In genomic region chr12:124994435-124994975, GRCh38 we compare ENCODE assay signal across 2 cellular contexts.
TF ChIP-seq lines count a peak whose summit lies in the region.

No MANE protein-coding gene starts in this region.

TF ChIP-seq in HCT116, 20 proteins besides CTCF, POLR2A, EP300 and RAD21:
- TF ChIP-seq ELF1 (IDR thresholded peaks at IDR 0.05; ENCODE audit: borderline replicate concordance, low read depth) (no peak), YY1 (IDR thresholded peaks at IDR 0.05; ENCODE audit: extremely low read depth, insufficient replicate concordance, low read depth, low read length) (no peak)

TF ChIP-seq in H1, 55 proteins besides CTCF, POLR2A, EP300 and RAD21:
- no peak for TF ChIP-seq POLR2AphosphoS5 (IDR thresholded peaks at IDR 0.05; ENCODE audit: low read depth, low read length)
- no peak for TF ChIP-seq RNF2 (IDR thresholded peaks at IDR 0.05; ENCODE audit: borderline replicate concordance, low read depth, low read length, missing control alignments, poor library complexity, severe bottlenecking)
- TF ChIP-seq ASH2L (IDR thresholded peaks at IDR 0.05; ENCODE audit: low read length): peak; percentile 56
- no peak for TF ChIP-seq SIN3A (conservative IDR thresholded peaks at IDR 0.05 in 1 of 2, IDR thresholded peaks at IDR 0.05 in 1 of 2; ENCODE audit: low read depth in 1 of 2, low read length in 2 of 2)
- no peak for TF ChIP-seq BCL11A (IDR thresholded peaks at IDR 0.05; ENCODE audit: low read depth in 2 of 2, low read length in 2 of 2)
- no peak for TF ChIP-seq TEAD4 (IDR thresholded peaks at IDR 0.05; ENCODE audit: low read depth, low read length)
- no peak for TF ChIP-seq SIRT6 (IDR thresholded peaks at IDR 0.05; ENCODE audit: low read length)
- TF ChIP-seq GTF2F1 (IDR thresholded peaks at IDR 0.05; ENCODE audit: borderline replicate concordance, low read depth, low read length): no peak
- peak; percentile 26 for TF ChIP-seq EZH2 (IDR thresholded peaks at IDR 0.05; ENCODE audit: low read depth, low read length, severe bottlenecking)
- TF ChIP-seq TAF7 (optimal IDR thresholded peaks at IDR 0.05; ENCODE audit: borderline replicate concordance, low read depth, low read length): no peak
- no peak for TF ChIP-seq SAP30 (IDR thresholded peaks at IDR 0.05; ENCODE audit: insufficient read depth, insufficient replicate concordance, low read length)
- TF ChIP-seq HDAC2 (IDR thresholded peaks at IDR 0.05; ENCODE audit: borderline replicate concordance in 1 of 2, low read depth in 2 of 2, low read length in 2 of 2): no peak
- TF ChIP-seq KDM4A (IDR thresholded peaks at IDR 0.05; ENCODE audit: low read depth, low read length, severe bottlenecking): peak; percentile 25
- 0 out of 2 replicates have a peak, but pooled peaks have one; percentile 6 for TF ChIP-seq PHF8 (conservative IDR thresholded peaks at IDR 0.05; ENCODE audit: low read depth, low read length)
- no peak for TF ChIP-seq JUND (IDR thresholded peaks at IDR 0.05; ENCODE audit: low read length)
- TF ChIP-seq ATF3 (IDR thresholded peaks at IDR 0.05; ENCODE audit: insufficient read depth, low read depth, low read length): no peak
TF ChIP-seq in H1: peak in this region for 4.
